8 cellular contexts compared by ENCODE assay signal in the genomic region with DNA sequence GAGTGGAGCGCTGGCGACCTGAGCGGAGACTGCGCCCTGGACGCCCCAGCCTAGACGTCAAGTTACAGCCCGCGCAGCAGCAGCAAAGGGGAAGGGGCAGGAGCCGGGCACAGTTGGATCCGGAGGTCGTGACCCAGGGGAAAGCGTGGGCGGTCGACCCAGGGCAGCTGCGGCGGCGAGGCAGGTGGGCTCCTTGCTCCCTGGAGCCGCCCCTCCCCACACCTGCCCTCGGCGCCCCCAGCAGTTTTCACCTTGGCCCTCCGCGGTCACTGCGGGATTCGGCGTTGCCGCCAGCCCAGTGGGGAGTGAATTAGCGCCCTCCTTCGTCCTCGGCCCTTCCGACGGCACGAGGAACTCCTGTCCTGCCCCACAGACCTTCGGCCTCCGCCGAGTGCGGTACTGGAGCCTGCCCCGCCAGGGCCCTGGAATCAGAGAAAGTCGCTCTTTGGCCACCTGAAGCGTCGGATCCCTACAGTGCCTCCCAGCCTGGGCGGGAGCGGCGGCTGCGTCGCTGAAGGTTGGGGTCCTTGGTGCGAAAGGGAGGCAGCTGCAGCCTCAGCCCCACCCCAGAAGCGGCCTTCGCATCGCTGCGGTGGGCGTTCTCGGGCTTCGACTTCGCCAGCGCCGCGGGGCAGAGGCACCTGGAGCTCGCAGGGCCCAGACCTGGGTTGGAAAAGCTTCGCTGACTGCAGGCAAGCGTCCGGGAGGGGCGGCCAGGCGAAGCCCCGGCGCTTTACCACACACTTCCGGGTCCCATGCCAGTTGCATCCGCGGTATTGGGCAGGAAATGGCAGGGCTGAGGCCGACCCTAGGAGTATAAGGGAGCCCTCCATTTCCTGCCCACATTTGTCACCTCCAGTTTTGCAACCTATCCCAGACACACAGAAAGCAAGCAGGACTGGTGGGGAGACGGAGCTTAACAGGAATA.
DNase-seq lines count a peak whose midpoint lies in the region; ATAC-seq lines count a peak whose summit lies in the region.

No MANE protein-coding gene starts in this region.

- H3K4me1 Mint-ChIP-seq in memory B cell: peaks cover 17% of the 10 kb centered on the region
- peaks cover 32% of the 10 kb centered on the region for H3K4me1 Mint-ChIP-seq in stimulated activated effector memory CD8-positive, alpha-beta T cell treated with anti-CD3 and anti-CD28 coated beads, Interleukin-12 subunit alpha, Interleukin-12 subunit beta, amount 100 ng/mL, for 72 hours

- DNase-seq in T-helper 9 cell (peak; percentile 40), memory B cell (ENCODE audit: low spot score in 2 of 2) (peak; percentile 38 to 42), HPDE6-E6E7 (ENCODE audit: extremely low spot score) (no peak), NCI-H510A treated with DMSO at 0.1 percent for 48 hours (lab: John Stamatoyannopoulos, UW) (no peak)
- peak; percentile 67 for DNase-seq in central memory CD4-positive, alpha-beta T cell
- DNase-seq in stimulated activated effector memory CD8-positive, alpha-beta T cell treated with anti-CD3 and anti-CD28 coated beads, Interleukin-12 subunit alpha, Interleukin-12 subunit beta, amount 100 ng/mL, for 72 hours (ENCODE audit: low spot score in 2 of 2): peak; percentile 41 to 83

- peak overlapping the region; percentile 47 to 78 (median 63) for H3K4me3 ChIP-seq in BLaER1 treated with 17β-estradiol and CSF1 and Interleukin-3, amounts not matched to agents 10 nM and 100 nM

- H3K27me3 Mint-ChIP-seq in memory B cell: peaks cover 2% of the 10 kb centered on the region

- peak overlapping the region; percentile 85 to 98 (median 94) for H3K27ac ChIP-seq in BLaER1 treated with 17β-estradiol and CSF1 and Interleukin-3, amounts not matched to agents 10 nM and 100 nM

- H3K9me3 Mint-ChIP-seq in memory B cell: no peaks in the 10 kb centered on the region
- H3K9me3 Mint-ChIP-seq in stimulated activated effector memory CD8-positive, alpha-beta T cell treated with anti-CD3 and anti-CD28 coated beads, Interleukin-12 subunit alpha, Interleukin-12 subunit beta, amount 100 ng/mL, for 72 hours: no peaks in the 10 kb centered on the region

- peaks cover 59 to 89% (median 86%) of the 10 kb centered on the region in 10 experiments for H3K4me1 ChIP-seq in BLaER1 treated with 17β-estradiol and CSF1 and Interleukin-3, amounts not matched to agents 10 nM and 100 nM

- H3K9ac ChIP-seq in BLaER1 treated with 17β-estradiol and CSF1 and Interleukin-3, amounts not matched to agents 10 nM and 100 nM: peak overlapping the region; percentile 82 to 90 (median 86)

- peaks cover 0 to 28% (median 0%) of the 10 kb centered on the region in 11 experiments; a peak in 7 of 22 replicates for H4K20me1 ChIP-seq in BLaER1 treated with 17β-estradiol and CSF1 and Interleukin-3, amounts not matched to agents 10 nM and 100 nM

- ATAC-seq in GM21825 (IDR thresholded peaks at IDR 0.05; ENCODE audit: unreplicated experiment) (peak; percentile 66), memory B cell (ENCODE audit: low read depth) (peak; percentile 81)
- ATAC-seq in stimulated activated effector memory CD8-positive, alpha-beta T cell treated with anti-CD3 and anti-CD28 coated beads, Interleukin-12 subunit alpha, Interleukin-12 subunit beta, amount 100 ng/mL, for 72 hours: peak; percentile 88

- peak overlapping the region; percentile 83 for H3K4me3 Mint-ChIP-seq in memory B cell
- peak overlapping the region; percentile 87 for H3K4me3 Mint-ChIP-seq in stimulated activated effector memory CD8-positive, alpha-beta T cell treated with anti-CD3 and anti-CD28 coated beads, Interleukin-12 subunit alpha, Interleukin-12 subunit beta, amount 100 ng/mL, for 72 hours

- peaks cover 0 to 11% (median 0%) of the 10 kb centered on the region in 11 experiments; a peak in 6 of 22 replicates for H3K9me3 ChIP-seq in BLaER1 treated with 17β-estradiol and CSF1 and Interleukin-3, amounts not matched to agents 10 nM and 100 nM (replicated peaks in 1 of 11)

- peaks cover 25 to 48% (median 27%) of the 10 kb centered on the region in 11 experiments for H3K27me3 ChIP-seq in BLaER1 treated with 17β-estradiol and CSF1 and Interleukin-3, amounts not matched to agents 10 nM and 100 nM

- no peaks in the 10 kb centered on the region for H3K36me3 Mint-ChIP-seq in memory B cell
- H3K36me3 Mint-ChIP-seq in stimulated activated effector memory CD8-positive, alpha-beta T cell treated with anti-CD3 and anti-CD28 coated beads, Interleukin-12 subunit alpha, Interleukin-12 subunit beta, amount 100 ng/mL, for 72 hours: no peaks in the 10 kb centered on the region

- peak overlapping the region; percentile 89 to 100 (median 97) for H3K4me2 ChIP-seq in BLaER1 treated with 17β-estradiol and CSF1 and Interleukin-3, amounts not matched to agents 10 nM and 100 nM

- H3K36me3 ChIP-seq in BLaER1 treated with 17β-estradiol and CSF1 and Interleukin-3, amounts not matched to agents 10 nM and 100 nM: peaks cover 0 to 15% (median 6%) of the 10 kb centered on the region in 11 experiments; a peak in 6 of 22 replicates

- peak overlapping the region; percentile 52 for H3K27ac Mint-ChIP-seq in memory B cell
- peak overlapping the region; percentile 95 for H3K27ac Mint-ChIP-seq in stimulated activated effector memory CD8-positive, alpha-beta T cell treated with anti-CD3 and anti-CD28 coated beads, Interleukin-12 subunit alpha, Interleukin-12 subunit beta, amount 100 ng/mL, for 72 hours

Comparison
In these comparisons a context has a peak if more than half of its experiments do, and no peak if none do; other contexts are left out.
1. DNase-seq: peak in T-helper 9 cell (single experiment), central memory CD4-positive, alpha-beta T cell (single experiment), memory B cell (2 of 2) and stimulated activated effector memory CD8-positive, alpha-beta T cell treated with anti-CD3 and anti-CD28 coated beads, Interleukin-12 subunit alpha, Interleukin-12 subunit beta, amount 100 ng/mL, for 72 hours (2 of 2); none in HPDE6-E6E7 (single experiment) and NCI-H510A treated with DMSO at 0.1 percent for 48 hours (single experiment).
2. Peak in every context shown above with its lines, with median percentiles within 50 percentile points of each other: ATAC-seq.